Comparison of ENCODE assay signal across 1 cellular context in the genomic region with DNA sequence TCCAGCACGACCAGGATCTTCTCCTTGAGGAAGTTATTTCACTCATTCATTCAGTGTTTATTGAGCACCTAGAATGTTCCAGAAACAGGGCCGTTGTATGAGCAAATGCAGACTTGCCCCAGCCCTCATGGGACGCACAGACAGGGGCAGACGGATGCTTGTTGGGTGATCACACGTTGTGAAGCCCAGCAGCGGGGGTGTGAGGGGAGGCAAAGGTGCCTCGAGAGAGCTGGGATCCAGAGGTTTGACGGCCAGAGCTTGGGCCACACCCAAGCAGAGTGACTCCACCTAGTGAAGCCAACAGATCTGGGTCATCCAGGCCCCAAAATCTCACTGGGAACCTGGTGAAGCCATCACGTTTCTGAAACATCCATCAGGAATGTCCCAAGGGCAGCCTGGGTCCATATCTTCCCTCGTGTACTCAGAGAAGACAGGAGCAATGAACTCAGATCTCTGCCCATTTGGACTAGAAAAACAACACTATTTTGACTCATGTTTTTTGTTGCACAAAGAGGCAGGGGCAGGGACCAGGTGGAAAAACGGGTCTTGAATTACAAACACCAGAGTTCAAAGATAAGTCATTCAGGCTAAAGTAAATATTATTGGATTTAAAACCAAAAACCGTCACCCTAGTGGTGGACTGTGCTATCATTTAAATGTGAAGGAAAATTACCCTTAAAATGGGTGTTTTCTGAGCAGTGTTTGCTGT.
TF ChIP-seq lines count a peak whose summit lies in the region.

No MANE protein-coding gene starts in this region.

TF ChIP-seq in HepG2, 621 proteins besides CTCF, POLR2A, EP300 and RAD21 (continued from another document and continues in another):
- TF ChIP-seq, protein P1, sequence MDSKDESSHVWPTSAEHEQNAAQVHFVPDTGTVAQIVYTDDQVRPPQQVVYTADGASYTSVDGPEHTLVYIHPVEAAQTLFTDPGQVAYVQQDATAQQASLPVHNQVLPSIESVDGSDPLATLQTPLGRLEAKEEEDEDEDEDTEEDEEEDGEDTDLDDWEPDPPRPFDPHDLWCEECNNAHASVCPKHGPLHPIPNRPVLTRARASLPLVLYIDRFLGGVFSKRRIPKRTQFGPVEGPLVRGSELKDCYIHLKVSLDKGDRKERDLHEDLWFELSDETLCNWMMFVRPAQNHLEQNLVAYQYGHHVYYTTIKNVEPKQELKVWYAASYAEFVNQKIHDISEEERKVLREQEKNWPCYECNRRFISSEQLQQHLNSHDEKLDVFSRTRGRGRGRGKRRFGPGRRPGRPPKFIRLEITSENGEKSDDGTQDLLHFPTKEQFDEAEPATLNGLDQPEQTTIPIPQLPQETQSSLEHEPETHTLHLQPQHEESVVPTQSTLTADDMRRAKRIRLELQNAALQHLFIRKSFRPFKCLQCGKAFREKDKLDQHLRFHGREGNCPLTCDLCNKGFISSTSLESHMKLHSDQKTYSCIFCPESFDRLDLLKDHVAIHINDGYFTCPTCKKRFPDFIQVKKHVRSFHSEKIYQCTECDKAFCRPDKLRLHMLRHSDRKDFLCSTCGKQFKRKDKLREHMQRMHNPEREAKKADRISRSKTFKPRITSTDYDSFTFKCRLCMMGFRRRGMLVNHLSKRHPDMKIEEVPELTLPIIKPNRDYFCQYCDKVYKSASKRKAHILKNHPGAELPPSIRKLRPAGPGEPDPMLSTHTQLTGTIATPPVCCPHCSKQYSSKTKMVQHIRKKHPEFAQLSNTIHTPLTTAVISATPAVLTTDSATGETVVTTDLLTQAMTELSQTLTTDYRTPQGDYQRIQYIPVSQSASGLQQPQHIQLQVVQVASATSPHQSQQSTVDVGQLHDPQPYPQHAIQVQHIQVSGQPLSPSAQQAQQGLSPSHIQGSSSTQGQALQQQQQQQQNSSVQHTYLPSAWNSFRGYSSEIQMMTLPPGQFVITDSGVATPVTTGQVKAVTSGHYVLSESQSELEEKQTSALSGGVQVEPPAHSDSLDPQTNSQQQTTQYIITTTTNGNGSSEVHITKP (CRISPR knock-in tag; IDR thresholded peaks at IDR 0.05; ENCODE audit: low read depth), result no peak; the same call in none of the 2 replicates
- TF ChIP-seq THYN1 (CRISPR knock-in tag; IDR thresholded peaks at IDR 0.05; ENCODE audit: borderline replicate concordance, low read depth), result no peak
- TF ChIP-seq ZNF639 (CRISPR knock-in tag; conservative IDR thresholded peaks at IDR 0.05), result peak; percentile 61; the same call in 1 of the 2 replicates
- peak; percentile 76 for TF ChIP-seq ISL2 (CRISPR knock-in tag; IDR thresholded peaks at IDR 0.05)
- 0 out of 2 replicates have a peak, but pooled peaks have one; percentile 55 for TF ChIP-seq EHMT2 (IDR thresholded peaks at IDR 0.05; ENCODE audit: borderline replicate concordance, low read depth, low read length)
- no peak for TF ChIP-seq PCBP1 (IDR thresholded peaks at IDR 0.05; ENCODE audit: borderline replicate concordance, low read depth, low read length)
- TF ChIP-seq ZNF709 (CRISPR knock-in tag; IDR thresholded peaks at IDR 0.05), result peak; percentile 59; the same call in 1 of the 2 replicates
- no peak for TF ChIP-seq SRSF4 (IDR thresholded peaks at IDR 0.05; ENCODE audit: low read depth, low read length, poor library complexity, severe bottlenecking)
- no peak for TF ChIP-seq EED (CRISPR knock-in tag; IDR thresholded peaks at IDR 0.05)
- 0 out of 2 replicates have a peak, but pooled peaks have one; percentile 38 for TF ChIP-seq BORCS8-MEF2B (CRISPR knock-in tag; IDR thresholded peaks at IDR 0.05)
- peak; percentile 29; the same call in 1 of the 2 replicates for TF ChIP-seq ZFP1 (CRISPR knock-in tag; IDR thresholded peaks at IDR 0.05)
- peak; percentile 67; the same call in 1 of the 2 replicates for TF ChIP-seq YEATS2 (CRISPR knock-in tag; IDR thresholded peaks at IDR 0.05; ENCODE audit: borderline replicate concordance)
- TF ChIP-seq NFE2L2 (IDR thresholded peaks at IDR 0.05; ENCODE audit: low read length), result no peak
- TF ChIP-seq ATF6 (CRISPR knock-in tag; conservative IDR thresholded peaks at IDR 0.05), result 0 out of 2 replicates have a peak, but pooled peaks have one; percentile 76
- no peak for TF ChIP-seq ZNF34 (CRISPR knock-in tag; IDR thresholded peaks at IDR 0.05; ENCODE audit: borderline replicate concordance)
- no peak for TF ChIP-seq USF2 (IDR thresholded peaks at IDR 0.05; ENCODE audit: low read depth, low read length)
- no peak for TF ChIP-seq USF2 (CRISPR knock-in tag; IDR thresholded peaks at IDR 0.05; ENCODE audit: borderline replicate concordance)
- no peak for TF ChIP-seq ZFYVE20 (CRISPR knock-in tag; IDR thresholded peaks at IDR 0.05; ENCODE audit: borderline replicate concordance, low read depth)
- 0 out of 2 replicates have a peak, but pooled peaks have one; percentile 30 for TF ChIP-seq ZBTB49 (CRISPR knock-in tag; IDR thresholded peaks at IDR 0.05; ENCODE audit: borderline replicate concordance)
- no peak for TF ChIP-seq SRSF9 (IDR thresholded peaks at IDR 0.05; ENCODE audit: borderline replicate concordance, insufficient read depth, low read depth, low read length, poor library complexity, severe bottlenecking)
- TF ChIP-seq REPIN1 (CRISPR knock-in tag; IDR thresholded peaks at IDR 0.05; ENCODE audit: borderline replicate concordance, low read depth), result peak; percentile 34; the same call in 1 of the 2 replicates
- TF ChIP-seq ZNF549 (CRISPR knock-in tag; IDR thresholded peaks at IDR 0.05), result no peak
- peak; percentile 79; the same call in 1 of the 2 replicates for TF ChIP-seq TARDBP (CRISPR knock-in tag; IDR thresholded peaks at IDR 0.05)
- TF ChIP-seq HHEX (CRISPR knock-in tag; IDR thresholded peaks at IDR 0.05), result 0 out of 2 replicates have a peak, but pooled peaks have one; percentile 38
- TF ChIP-seq ZNF160 (CRISPR knock-in tag; IDR thresholded peaks at IDR 0.05), result 0 out of 2 replicates have a peak, but pooled peaks have one; percentile 24
- TF ChIP-seq HMG20A (CRISPR knock-in tag; IDR thresholded peaks at IDR 0.05; ENCODE audit: borderline replicate concordance), result peak; percentile 80; the same call in 1 of the 2 replicates
- TF ChIP-seq ZC3H13 (CRISPR knock-in tag; IDR thresholded peaks at IDR 0.05), result no peak
- TF ChIP-seq ZBTB37 (CRISPR knock-in tag; IDR thresholded peaks at IDR 0.05), result peak; percentile 71; the same call in 1 of the 2 replicates
- 0 out of 2 replicates have a peak, but pooled peaks have one; percentile 51 for TF ChIP-seq SMAD9 (CRISPR knock-in tag; IDR thresholded peaks at IDR 0.05)
- peak; percentile 68; the same call in 1 of the 2 replicates for TF ChIP-seq CHCHD3 (CRISPR knock-in tag; IDR thresholded peaks at IDR 0.05)
- TF ChIP-seq ZNF629 (CRISPR knock-in tag; conservative IDR thresholded peaks at IDR 0.05), result peak; percentile 68
- TF ChIP-seq DPF2 (CRISPR knock-in tag; IDR thresholded peaks at IDR 0.05; ENCODE audit: borderline replicate concordance, low read depth), result peak; percentile 87
- no peak for TF ChIP-seq ZBTB20 (CRISPR knock-in tag; IDR thresholded peaks at IDR 0.05; ENCODE audit: borderline replicate concordance, low read depth)
- TF ChIP-seq KLF11 (CRISPR knock-in tag; IDR thresholded peaks at IDR 0.05), result no peak
- peak in 1 of 2 experiments; percentile 55; a peak in 2 of 4 replicates for TF ChIP-seq HMGXB4 (CRISPR knock-in tag; IDR thresholded peaks at IDR 0.05; ENCODE audit: borderline replicate concordance in 1 of 2, low read depth in 1 of 2)
- peak; percentile 36 for TF ChIP-seq STAG1 (CRISPR knock-in tag; IDR thresholded peaks at IDR 0.05)
- no peak for TF ChIP-seq HNRNPL (IDR thresholded peaks at IDR 0.05; ENCODE audit: low read depth, low read length)
- peak; percentile 74; the same call in 1 of the 2 replicates for TF ChIP-seq IRX3 (CRISPR knock-in tag; IDR thresholded peaks at IDR 0.05; ENCODE audit: borderline replicate concordance, low read depth)
- TF ChIP-seq MIER3 (CRISPR knock-in tag; IDR thresholded peaks at IDR 0.05; ENCODE audit: borderline replicate concordance), result peak; percentile 90; the same call in 1 of the 2 replicates
